In the genomic region with DNA sequence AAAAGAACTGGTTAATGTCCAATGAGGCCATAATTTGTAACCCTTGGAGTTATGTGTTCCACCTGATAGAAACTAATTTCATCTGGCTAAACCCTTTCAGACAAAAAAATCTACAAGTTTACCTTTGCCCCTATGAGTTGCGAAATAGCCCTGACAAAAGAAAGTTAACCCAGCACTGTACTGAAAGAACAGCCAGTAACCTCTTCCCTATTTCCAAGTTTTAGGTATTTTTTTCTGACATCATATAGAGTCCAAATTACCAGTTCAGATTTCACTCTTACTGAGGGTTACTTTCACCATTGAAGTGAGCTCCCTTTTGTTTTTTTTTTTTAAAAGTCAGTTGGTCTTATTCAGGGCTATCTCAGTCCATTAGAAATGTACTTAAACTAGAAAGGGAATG, we compare ENCODE assay signal across 16 cellular contexts. TPM values are rescaled to one million over a fixed set of nuclear protein-coding genes. Genes with fewer than 3 reads are reported as not detected.
DNase-seq lines count a peak whose midpoint lies in the region; ATAC-seq and TF ChIP-seq lines count a peak whose summit lies in the region.
"Had no signal": no experiment of that assay in that cellular context is flagged by ENCODE, and none has a peak within 500 bp of the region (broad histone marks: within the 10 kb centered on the region; RNA-seq: fewer than 3 reads in every experiment).

No MANE protein-coding gene starts in this region.

- 25% methylated on average over 1 of the region's 1 CpG for WGBS in right lobe of liver (ENCODE audit: insufficient coverage, low coverage, low lambda C conversion rate, missing lambda C conversion rate)
- WGBS in ovary, 3 donors: 95 to 100% (median 95%) methylated on average over 1 of the region's 1 CpG

- TF ChIP-seq POLR2A in right lobe of liver (IDR thresholded peaks at IDR 0.05) (no peak), ovary (IDR thresholded peaks at IDR 0.05) (no peak)

- H3K4me3 ChIP-seq in right lobe of liver: no peak overlapping the region
- H3K4me3 ChIP-seq in ovary: no peak overlapping the region
- H3K4me3 ChIP-seq: ascending aorta had no signal

- H3K4me1 ChIP-seq in right lobe of liver (peaks cover 0 to 15% (median 5%) of the 10 kb centered on the region in 4 donors), ovary (ENCODE audit: insufficient read depth) (peaks cover 2% of the 10 kb centered on the region)
- H3K4me1 ChIP-seq: ascending aorta had no signal

- H3K36me3 ChIP-seq in right lobe of liver (no peaks in the 10 kb centered on the region), ovary (no peaks in the 10 kb centered on the region)
- H3K36me3 ChIP-seq: ascending aorta had no signal

- H3K27ac ChIP-seq in right lobe of liver (peak overlapping the region in 2 of 3 donors; percentile 39 to 48), ovary (no peak overlapping the region)
- H3K27ac ChIP-seq: ascending aorta had no signal

- TF ChIP-seq EP300 in ovary (IDR thresholded peaks at IDR 0.05): no peak

- H3K27me3 ChIP-seq in right lobe of liver (no peaks in the 10 kb centered on the region), ovary (no peaks in the 10 kb centered on the region)
- H3K27me3 ChIP-seq: ascending aorta had no signal

- ATAC-seq in GM18868 (IDR thresholded peaks at IDR 0.05; ENCODE audit: unreplicated experiment) (peak; percentile 50), HG02610 (IDR thresholded peaks at IDR 0.05; ENCODE audit: unreplicated experiment) (peak; percentile 56), right lobe of liver (peak; percentile 79 to 93 (median 89))
- ATAC-seq: SK-N-SH treated with all-trans-retinoic acid at 6 μM for 48 hours had no signal

- intact Hi-C loops in right lobe of liver (cut with DNase I) (no loop called here), ovary (cut with DNase I) (no loop called here)

- no peak for TF ChIP-seq CTCF in right lobe of liver (IDR thresholded peaks at IDR 0.05)
- TF ChIP-seq CTCF in ovary (IDR thresholded peaks at IDR 0.05): no peak

- peak; percentile 7 for DNase-seq in SKM-1 (lab: John Stamatoyannopoulos, UW; ENCODE audit: unreplicated experiment)
- no peak for DNase-seq in right lobe of liver
- DNase-seq in EL: no peak
- no peak for DNase-seq in ovary
- no peak for DNase-seq in AG08395 (ENCODE audit: low spot score)
- DNase-seq: activated CD4-positive, alpha-beta T cell treated with anti-CD3 and anti-CD28 coated beads, Interleukin-2, amount 10 ng/mL, durations not matched to agents 7 days and 5 days; AML-193; H7; naive B cell; NCI-H146; RPMI8226; stimulated activated CD4-positive, alpha-beta T cell treated with anti-CD3 and anti-CD28 coated beads, Interleukin-2, amount 100 ng/mL, for 48 hours had no signal

- no peaks in the 10 kb centered on the region for H3K9me3 ChIP-seq in right lobe of liver
- no peaks in the 10 kb centered on the region for H3K9me3 ChIP-seq in ovary
- H3K9me3 ChIP-seq: ascending aorta had no signal

RNA-seq across cellular contexts. Expression of a gene that starts 42.8 kb away (rescaled TPM):
- total RNA-seq in right lobe of liver: 10 to 100 TPM; 11.7 to 27.8 (median 14.7) TPM
- total RNA-seq in ovary: 10 to 100 TPM; 33.8 to 87.9 (median 50.4) TPM
- 10 to 100 TPM; 18.2 to 47.7 TPM for polyA plus RNA-seq in ovary
- total RNA-seq: activated CD4-positive, alpha-beta T cell treated with anti-CD3 and anti-CD28 coated beads, Interleukin-2, amount 10 ng/mL, durations not matched to agents 7 days and 5 days had no signal

Comparison
In these comparisons a context has a peak if more than half of its experiments do, and no peak if none do; other contexts are left out.
1. H3K27ac ChIP-seq: peak in right lobe of liver (2 of 3); none in ovary (0 of 2).
2. Peak in every context shown above with its lines, with median percentiles within 50 percentile points of each other: ATAC-seq.